8 cellular contexts compared by ENCODE assay signal in the genomic region with DNA sequence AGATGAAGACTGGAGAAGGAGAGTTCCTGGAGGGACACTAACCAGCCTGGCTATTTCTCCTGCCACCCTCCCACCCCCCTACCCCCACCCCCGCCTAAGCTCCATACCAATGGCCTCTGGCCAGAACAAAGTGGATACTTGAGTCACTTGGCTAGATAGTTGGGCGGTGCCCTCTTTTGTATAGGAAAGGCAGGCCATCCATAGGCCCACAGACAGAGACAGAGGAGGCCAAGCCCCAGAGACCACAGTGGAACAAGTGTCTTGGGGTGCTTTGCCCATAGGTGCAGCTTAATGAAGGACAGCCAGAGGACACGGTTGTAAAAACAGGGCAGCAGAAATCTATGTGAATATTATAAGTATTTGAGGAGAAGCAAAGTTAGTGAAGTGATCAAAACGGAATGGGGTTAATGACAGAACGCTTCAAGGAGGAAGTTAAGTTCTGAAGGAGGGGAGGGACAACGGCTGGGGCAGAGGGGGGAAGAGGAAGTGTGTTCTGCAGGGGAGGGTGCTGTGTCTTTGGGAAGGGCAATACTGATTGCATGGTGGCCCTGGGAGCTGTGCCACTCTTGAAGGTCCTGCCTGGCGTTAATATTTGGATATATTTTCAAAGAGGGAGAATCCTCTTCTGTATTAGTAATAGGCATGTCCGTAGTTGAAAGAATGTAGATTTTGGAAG. TPM values are rescaled to one million over a fixed set of nuclear protein-coding genes. Genes with fewer than 3 reads are reported as not detected.
A peak's percentile ranks its signal among the peaks of the same experiment; 100 is the strongest.
DNase-seq lines count a peak whose midpoint lies in the region; ATAC-seq, FAIRE-seq and TF ChIP-seq lines count a peak whose summit lies in the region.

No MANE protein-coding gene starts in this region.

- TF ChIP-seq CTCF in SK-N-SH (IDR thresholded peaks at IDR 0.05) (no peak), WTC11 (IDR thresholded peaks at IDR 0.05) (no peak)

- no peaks in the 10 kb centered on the region for H3K36me3 Mint-ChIP-seq in WTC11

- peaks cover 36% of the 10 kb centered on the region; the same call in 1 of the 2 replicates for H3K79me2 ChIP-seq in SK-N-SH (ENCODE audit: insufficient read depth)

- CTCF ChIA-PET in SK-N-SH (lab: Yijun Ruan, JAX), result interaction anchor here (1.0 kb wide), 1 partner anchor 13 kb away, joined by 3 read pairs; no protein-coding TSS in a partner anchor
- CTCF ChIA-PET in WTC11 (lab: Charles Lee), result interaction anchor here (1.0 kb wide), 1 partner anchor 76 kb away, joined by 3 read pairs; no protein-coding TSS in a partner anchor

- no peak overlapping the region for H3K9ac ChIP-seq in SK-N-SH

- no peak for TF ChIP-seq RAD21 in SK-N-SH (IDR thresholded peaks at IDR 0.05; ENCODE audit: low read length)

- no peak overlapping the region for H3K27ac Mint-ChIP-seq in WTC11

- H3K27me3 Mint-ChIP-seq in WTC11 (ENCODE audit: low read depth), result peaks cover 23% of the 10 kb centered on the region; the same call in 1 of the 2 replicates

- peak; percentile 48 for ATAC-seq in GM21390 (IDR thresholded peaks at IDR 0.05; ENCODE audit: unreplicated experiment)
- no peak for ATAC-seq in WTC11

- H3K36me3 ChIP-seq in small intestine (ENCODE audit: control insufficient read depth in 2 of 2, insufficient read depth in 2 of 2, low read length in 2 of 2), result no peaks in the 10 kb centered on the region
- H3K36me3 ChIP-seq in SK-N-SH (replicated peaks in 1 of 2; ENCODE audit: control insufficient read depth in 1 of 2, insufficient read depth in 2 of 2, low read length in 1 of 2), result no peaks in the 10 kb centered on the region

- no peaks in the 10 kb centered on the region for H3F3A ChIP-seq in SK-N-SH (replicated peaks; ENCODE audit: insufficient read depth)

- DNase-seq in CMK (ENCODE audit: low read depth) (peak; percentile 56), KBM-7 (peak; percentile 82), small intestine (no peak), NCI-H446 (lab: John Stamatoyannopoulos, UW) (no peak), SK-N-SH (no peak), WTC11 (ENCODE audit: low spot score) (no peak)
- peak; percentile 80 for DNase-seq in activated effector memory CD4-positive, alpha-beta T cell treated with anti-CD3 and anti-CD28 coated beads, Interleukin-2, amount 50 U/mL, for 16 hours

- H3K27ac ChIP-seq in small intestine (ENCODE audit: low read depth in 1 of 2, low read length in 1 of 2) (peak overlapping the region; percentile 34 to 63), SK-N-SH (ENCODE audit: low read depth in 2 of 2, low read length in 1 of 2) (no peak overlapping the region)

- peaks cover 41% of the 10 kb centered on the region for H3K4me1 Mint-ChIP-seq in WTC11

- H4K20me1 ChIP-seq in SK-N-SH (ENCODE audit: insufficient read depth), result peaks cover 3% of the 10 kb centered on the region; the same call in 1 of the 2 replicates

- H3K4me2 ChIP-seq in SK-N-SH, result no peak overlapping the region

- in situ Hi-C loops in KBM-7 (cut with MboI; ENCODE audit: low pct_unique_long_range_greater_than_20kb, low sequenced_read_pairs), result no loop called here

- 51 to 58% (median 58%) methylated on average over 8 of the region's 8 CpGs for WGBS in small intestine, 3 donors
- 90% methylated on average over 8 of the region's 8 CpGs for WGBS in SK-N-SH (ENCODE audit: low lambda C conversion rate)

- H3K9me2 ChIP-seq in SK-N-SH, result no peaks in the 10 kb centered on the region

- no peaks in the 10 kb centered on the region for H3K9me3 ChIP-seq in small intestine (ENCODE audit: control insufficient read depth, low read depth)
- H3K9me3 ChIP-seq in SK-N-SH, result no peaks in the 10 kb centered on the region

- no peaks in the 10 kb centered on the region for H3K27me3 ChIP-seq in small intestine (ENCODE audit: control insufficient read depth in 2 of 2, insufficient read depth in 2 of 2, low read length in 2 of 2)
- H3K27me3 ChIP-seq in SK-N-SH (ENCODE audit: insufficient read depth), result no peaks in the 10 kb centered on the region

- H3K4me1 ChIP-seq in small intestine (ENCODE audit: control insufficient read depth in 2 of 2, insufficient read depth in 1 of 2, low read depth in 1 of 2, low read length in 1 of 2), result peaks cover 0 to 5% of the 10 kb centered on the region in 2 donors
- peaks cover 0 to 8% of the 10 kb centered on the region in 2 experiments; a peak in 2 of 4 replicates for H3K4me1 ChIP-seq in SK-N-SH (ENCODE audit: control insufficient read depth in 1 of 2, insufficient read depth in 2 of 2, low read depth in 1 of 2, low read length in 1 of 2)

- POLR2A ChIA-PET in SK-N-SH (lab: Yijun Ruan, JAX) (no interaction called here), WTC11 (lab: Charles Lee) (no interaction called here)

- TF ChIP-seq EP300 in SK-N-SH (IDR thresholded peaks at IDR 0.05; ENCODE audit: borderline replicate concordance in 1 of 2, low read depth in 1 of 2, low read length in 1 of 2), result no peak

- no peak overlapping the region for H3K4me3 ChIP-seq in small intestine (ENCODE audit: low read depth in 1 of 2, low read length in 2 of 2)
- H3K4me3 ChIP-seq in SK-N-SH (ENCODE audit: low read depth in 2 of 2, low read length in 1 of 2), result no peak overlapping the region

- FAIRE-seq in small intestine (lab: Jason Lieb, UNC), result no peak

- H2AFZ ChIP-seq in SK-N-SH (ENCODE audit: low read depth), result no peak overlapping the region

- no peak overlapping the region for H3K4me3 Mint-ChIP-seq in WTC11

- no peaks in the 10 kb centered on the region for H3K9me3 Mint-ChIP-seq in WTC11

TF ChIP-seq in SK-N-SH, 30 proteins besides CTCF, POLR2A, EP300 and RAD21:
- TF ChIP-seq PBX3 (IDR thresholded peaks at IDR 0.05) (no peak), GATA2 (CRISPR knock-in tag; IDR thresholded peaks at IDR 0.05) (no peak), NRF1 (IDR thresholded peaks at IDR 0.05; ENCODE audit: low read depth, low read length) (no peak), RCOR1 (IDR thresholded peaks at IDR 0.05; ENCODE audit: low read length) (no peak), YY1 (IDR thresholded peaks at IDR 0.05; ENCODE audit: low read depth) (no peak), TAF1 (IDR thresholded peaks at IDR 0.05; ENCODE audit: borderline replicate concordance, low read depth, low read length) (no peak), TCF12 (IDR thresholded peaks at IDR 0.05) (no peak), SMC3 (IDR thresholded peaks at IDR 0.05; ENCODE audit: low read depth, low read length) (no peak), USF1 (IDR thresholded peaks at IDR 0.05; ENCODE audit: borderline replicate concordance, low read depth) (no peak), FOXM1 (IDR thresholded peaks at IDR 0.05; ENCODE audit: low read depth) (no peak), TEAD4 (IDR thresholded peaks at IDR 0.05; ENCODE audit: borderline replicate concordance, insufficient read depth) (no peak), JUND (IDR thresholded peaks at IDR 0.05) (no peak)

TF ChIP-seq in WTC11, 78 proteins besides CTCF, POLR2A, EP300 and RAD21 (continues in another document):
- TF ChIP-seq SOX15 (CRISPR knock-in tag; IDR thresholded peaks at IDR 0.05), result no peak
- TF ChIP-seq RORB (CRISPR knock-in tag; IDR thresholded peaks at IDR 0.05), result no peak
- TF ChIP-seq ESRRA (CRISPR knock-in tag; IDR thresholded peaks at IDR 0.05; ENCODE audit: borderline replicate concordance), result no peak
- TF ChIP-seq JUN (CRISPR knock-in tag; IDR thresholded peaks at IDR 0.05), result no peak
- TF ChIP-seq IRF1 (CRISPR knock-in tag; IDR thresholded peaks at IDR 0.05), result no peak
- TF ChIP-seq, protein P1, sequence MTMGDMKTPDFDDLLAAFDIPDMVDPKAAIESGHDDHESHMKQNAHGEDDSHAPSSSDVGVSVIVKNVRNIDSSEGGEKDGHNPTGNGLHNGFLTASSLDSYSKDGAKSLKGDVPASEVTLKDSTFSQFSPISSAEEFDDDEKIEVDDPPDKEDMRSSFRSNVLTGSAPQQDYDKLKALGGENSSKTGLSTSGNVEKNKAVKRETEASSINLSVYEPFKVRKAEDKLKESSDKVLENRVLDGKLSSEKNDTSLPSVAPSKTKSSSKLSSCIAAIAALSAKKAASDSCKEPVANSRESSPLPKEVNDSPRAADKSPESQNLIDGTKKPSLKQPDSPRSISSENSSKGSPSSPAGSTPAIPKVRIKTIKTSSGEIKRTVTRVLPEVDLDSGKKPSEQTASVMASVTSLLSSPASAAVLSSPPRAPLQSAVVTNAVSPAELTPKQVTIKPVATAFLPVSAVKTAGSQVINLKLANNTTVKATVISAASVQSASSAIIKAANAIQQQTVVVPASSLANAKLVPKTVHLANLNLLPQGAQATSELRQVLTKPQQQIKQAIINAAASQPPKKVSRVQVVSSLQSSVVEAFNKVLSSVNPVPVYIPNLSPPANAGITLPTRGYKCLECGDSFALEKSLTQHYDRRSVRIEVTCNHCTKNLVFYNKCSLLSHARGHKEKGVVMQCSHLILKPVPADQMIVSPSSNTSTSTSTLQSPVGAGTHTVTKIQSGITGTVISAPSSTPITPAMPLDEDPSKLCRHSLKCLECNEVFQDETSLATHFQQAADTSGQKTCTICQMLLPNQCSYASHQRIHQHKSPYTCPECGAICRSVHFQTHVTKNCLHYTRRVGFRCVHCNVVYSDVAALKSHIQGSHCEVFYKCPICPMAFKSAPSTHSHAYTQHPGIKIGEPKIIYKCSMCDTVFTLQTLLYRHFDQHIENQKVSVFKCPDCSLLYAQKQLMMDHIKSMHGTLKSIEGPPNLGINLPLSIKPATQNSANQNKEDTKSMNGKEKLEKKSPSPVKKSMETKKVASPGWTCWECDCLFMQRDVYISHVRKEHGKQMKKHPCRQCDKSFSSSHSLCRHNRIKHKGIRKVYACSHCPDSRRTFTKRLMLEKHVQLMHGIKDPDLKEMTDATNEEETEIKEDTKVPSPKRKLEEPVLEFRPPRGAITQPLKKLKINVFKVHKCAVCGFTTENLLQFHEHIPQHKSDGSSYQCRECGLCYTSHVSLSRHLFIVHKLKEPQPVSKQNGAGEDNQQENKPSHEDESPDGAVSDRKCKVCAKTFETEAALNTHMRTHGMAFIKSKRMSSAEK (CRISPR knock-in tag; IDR thresholded peaks at IDR 0.05; ENCODE audit: borderline replicate concordance), result no peak
- TF ChIP-seq, protein P2, sequence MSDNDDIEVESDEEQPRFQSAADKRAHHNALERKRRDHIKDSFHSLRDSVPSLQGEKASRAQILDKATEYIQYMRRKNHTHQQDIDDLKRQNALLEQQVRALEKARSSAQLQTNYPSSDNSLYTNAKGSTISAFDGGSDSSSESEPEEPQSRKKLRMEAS (CRISPR knock-in tag; IDR thresholded peaks at IDR 0.05), result no peak
- TF ChIP-seq ETV6 (CRISPR knock-in tag; IDR thresholded peaks at IDR 0.05), result no peak
- no peak for TF ChIP-seq NR2C2 (CRISPR knock-in tag; IDR thresholded peaks at IDR 0.05)

RNA-seq across cellular contexts. Expression of gene FLI1, which starts 32.7 kb away (rescaled TPM):
- polyA plus RNA-seq in small intestine, result 1 to 10 TPM; 2.5 to 8.3 (median 4.9) TPM
- 14.7 and 16.7 TPM in 2 replicates for polyA plus RNA-seq in SK-N-SH (2012; rRNA removed)
- 6.6 and 9.8 TPM in 2 replicates for polyA plus RNA-seq in SK-N-SH (2012; cell fraction: cytosol; rRNA removed)
- polyA plus RNA-seq in SK-N-SH (2012; cell fraction: nucleus; rRNA removed), result 10.6 and 13.2 TPM in 2 replicates
- 0.39 to 0.63 TPM (median 0.44 TPM) in 3 replicates for total RNA-seq in WTC11 (2021)

Comparison
In these comparisons a context has a peak if more than half of its experiments do, and no peak if none do; other contexts are left out.
1. DNase-seq: peak in CMK (single experiment), KBM-7 (single experiment) and activated effector memory CD4-positive, alpha-beta T cell treated with anti-CD3 and anti-CD28 coated beads, Interleukin-2, amount 50 U/mL, for 16 hours (single experiment); none in small intestine (single experiment), NCI-H446 (0 of 2), SK-N-SH (single experiment) and WTC11 (single experiment).
2. H3K27ac ChIP-seq: peak in small intestine (2 of 2); none in SK-N-SH (0 of 2).